In the genomic region with DNA sequence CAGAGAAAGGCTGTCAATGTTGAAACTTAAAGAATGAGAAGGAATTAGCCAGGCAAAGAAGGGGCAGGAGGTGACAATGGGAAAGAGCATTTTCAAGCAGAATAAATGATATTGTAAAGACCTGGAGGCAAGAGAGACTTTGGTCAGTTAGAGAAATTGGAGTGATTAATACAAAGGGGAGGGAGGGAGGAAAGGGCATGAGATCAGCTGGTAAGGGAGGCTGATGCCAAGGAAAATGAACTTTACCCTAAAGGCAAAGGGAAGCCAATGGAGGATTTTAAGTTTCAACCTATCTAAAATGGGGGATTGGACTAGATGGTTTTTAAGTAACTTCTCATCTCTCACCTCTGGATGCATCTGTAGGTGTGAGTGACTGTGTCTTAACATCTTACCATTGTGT, we compare ENCODE assay signal across 23 cellular contexts.
"Had no signal": no experiment of that assay in that cellular context is flagged by ENCODE, and none has a peak within 500 bp of the region (broad histone marks: within the 10 kb centered on the region; RNA-seq: fewer than 3 reads in every experiment).

No MANE protein-coding gene starts in this region.

- H3K4me3 Mint-ChIP-seq: activated CD4-positive, alpha-beta T cell treated with anti-CD3 and anti-CD28 coated beads, Interleukin-2, amount 10 ng/mL, durations not matched to agents 7 days and 5 days; activated CD8-positive, alpha-beta memory T cell treated with anti-CD3 and anti-CD28 coated beads, Interleukin-2, amount 10 ng/mL, durations not matched to agents 7 days and 5 days; activated CD8-positive, alpha-beta T cell treated with anti-CD3 and anti-CD28 coated beads for 36 hours; activated naive CD8-positive, alpha-beta T cell; activated T-helper 17 cell treated with anti-CD3 and anti-CD28 coated beads, Interleukin-2, amount 50 U/mL, for 72 hours; central memory CD8-positive, alpha-beta T cell; effector memory CD8-positive, alpha-beta T cell; nephron had no signal

- H3K9me3 Mint-ChIP-seq: activated CD4-positive, alpha-beta T cell treated with anti-CD3 and anti-CD28 coated beads, Interleukin-2, amount 10 ng/mL, durations not matched to agents 7 days and 5 days; activated CD8-positive, alpha-beta T cell treated with anti-CD3 and anti-CD28 coated beads for 36 hours; activated T-helper 17 cell treated with anti-CD3 and anti-CD28 coated beads, Interleukin-2, amount 50 U/mL, for 72 hours; central memory CD8-positive, alpha-beta T cell; effector memory CD8-positive, alpha-beta T cell had no signal

- H3K27me3 Mint-ChIP-seq: activated CD8-positive, alpha-beta memory T cell treated with anti-CD3 and anti-CD28 coated beads, Interleukin-2, amount 10 ng/mL, durations not matched to agents 7 days and 5 days; activated CD8-positive, alpha-beta T cell treated with anti-CD3 and anti-CD28 coated beads for 36 hours; activated naive CD8-positive, alpha-beta T cell; activated T-helper 17 cell treated with anti-CD3 and anti-CD28 coated beads, Interleukin-2, amount 50 U/mL, for 72 hours; central memory CD8-positive, alpha-beta T cell had no signal

- H3K4me1 ChIP-seq: colonic mucosa, sigmoid colon, spleen had no signal

- H3K4me3 ChIP-seq: colonic mucosa, dorsolateral prefrontal cortex, sigmoid colon, spleen had no signal

- H3K27ac Mint-ChIP-seq: activated CD4-positive, alpha-beta T cell treated with anti-CD3 and anti-CD28 coated beads, Interleukin-2, amount 10 ng/mL, durations not matched to agents 7 days and 5 days; activated CD8-positive, alpha-beta memory T cell treated with anti-CD3 and anti-CD28 coated beads, Interleukin-2, amount 10 ng/mL, durations not matched to agents 7 days and 5 days; activated CD8-positive, alpha-beta T cell treated with anti-CD3 and anti-CD28 coated beads for 36 hours; activated naive CD8-positive, alpha-beta T cell; activated T-helper 17 cell treated with anti-CD3 and anti-CD28 coated beads, Interleukin-2, amount 50 U/mL, for 72 hours; effector memory CD8-positive, alpha-beta T cell; nephron had no signal

- DNase-seq: activated CD4-positive, alpha-beta T cell treated with anti-CD3 and anti-CD28 coated beads, Interleukin-2, amount 10 ng/mL, durations not matched to agents 7 days and 5 days; activated CD8-positive, alpha-beta memory T cell treated with anti-CD3 and anti-CD28 coated beads, Interleukin-2, amount 10 ng/mL, durations not matched to agents 7 days and 5 days; activated CD8-positive, alpha-beta T cell treated with anti-CD3 and anti-CD28 coated beads for 36 hours; activated naive CD4-positive, alpha-beta T cell; activated T-cell treated with anti-CD3 and anti-CD28 coated beads for 4 hours; colonic mucosa; dorsolateral prefrontal cortex; effector memory CD8-positive, alpha-beta T cell; hippocampal formation; left ventricle myocardium superior; posterior cingulate gyrus; sigmoid colon; spleen; stimulated activated CD4-positive, alpha-beta T cell treated with anti-CD3 and anti-CD28 coated beads, Interleukin-4, amount 100 ng/mL, for 1 hour; stimulated activated naive CD4-positive, alpha-beta T cell had no signal

- H3K27me3 ChIP-seq: colonic mucosa, dorsolateral prefrontal cortex, sigmoid colon, spleen had no signal

- H3K27ac ChIP-seq: colonic mucosa, dorsolateral prefrontal cortex, sigmoid colon, spleen, VCaP had no signal

- H3K36me3 Mint-ChIP-seq: activated CD8-positive, alpha-beta memory T cell treated with anti-CD3 and anti-CD28 coated beads, Interleukin-2, amount 10 ng/mL, durations not matched to agents 7 days and 5 days had no signal

- FAIRE-seq: astrocyte, endothelial cell of umbilical vein, frontal cortex had no signal

- H3K36me3 ChIP-seq: colonic mucosa, spleen had no signal

- H3K4me1 Mint-ChIP-seq: activated CD4-positive, alpha-beta T cell treated with anti-CD3 and anti-CD28 coated beads, Interleukin-2, amount 10 ng/mL, durations not matched to agents 7 days and 5 days; activated CD8-positive, alpha-beta memory T cell treated with anti-CD3 and anti-CD28 coated beads, Interleukin-2, amount 10 ng/mL, durations not matched to agents 7 days and 5 days; central memory CD8-positive, alpha-beta T cell; nephron had no signal

- H3K9me3 ChIP-seq: colonic mucosa, sigmoid colon, spleen had no signal
